Comparison of ENCODE assay signal across 14 cellular contexts in genomic region chr10:102785818-102786217, GRCh38. TPM values are rescaled to one million over a fixed set of nuclear protein-coding genes. Genes with fewer than 3 reads are reported as not detected.
DNase-seq lines count a peak whose midpoint lies in the region; ATAC-seq and TF ChIP-seq lines count a peak whose summit lies in the region.
"Had no signal": no experiment of that assay in that cellular context is flagged by ENCODE, and none has a peak within 500 bp of the region (broad histone marks: within the 10 kb centered on the region; RNA-seq: fewer than 3 reads in every experiment).

No MANE protein-coding gene starts in this region.

- DNase-seq in activated T-cell treated with anti-CD3 and anti-CD28 coated beads, Interleukin-2, amount 50 U/mL, for 72 hours = no peak
- no peak for DNase-seq in activated T-cell treated with anti-CD3 and anti-CD28 coated beads, Interleukin-2, amount 50 U/mL, for 1 hour
- DNase-seq in esophagus squamous epithelium (lab: John Stamatoyannopoulos, UW) (no peak), uterus (no peak), glomerular visceral epithelial cell (ENCODE audit: extremely low spot score) (no peak), posterior vena cava (ENCODE audit: low spot score) (no peak)
- no peak for DNase-seq in stimulated activated naive CD8-positive, alpha-beta T cell treated with anti-CD3 and anti-CD28 coated beads, Interleukin-15, amount 100 ng/mL, for 72 hours
- DNase-seq: 8988T; NCI-H146; OCI-M1; stimulated activated CD4-positive, alpha-beta T cell treated with anti-CD3 and anti-CD28 coated beads, Interleukin-2, amount 100 ng/mL, for 24 hours; testis had no signal

- H3K4me1 ChIP-seq in esophagus squamous epithelium = peaks cover 28 to 84% (median 60%) of the 10 kb centered on the region in 3 donors
- peaks cover 17 to 27% of the 10 kb centered on the region in 2 donors for H3K4me1 ChIP-seq in uterus

- H3K4me3 Mint-ChIP-seq in activated T-cell treated with anti-CD3 and anti-CD28 coated beads, Interleukin-2, amount 50 U/mL, for 72 hours = no peak overlapping the region
- H3K4me3 Mint-ChIP-seq in nephron = peak overlapping the region in 2 of 3 experiments; percentile 20 to 26
- no peak overlapping the region for H3K4me3 Mint-ChIP-seq in stimulated activated naive CD8-positive, alpha-beta T cell treated with anti-CD3 and anti-CD28 coated beads, Interleukin-15, amount 100 ng/mL, for 72 hours
- H3K4me3 Mint-ChIP-seq: brain had no signal

- H3K27me3 ChIP-seq in esophagus squamous epithelium (no peaks in the 10 kb centered on the region), uterus (no peaks in the 10 kb centered on the region)
- H3K27me3 ChIP-seq: testis had no signal

- H3K36me3 ChIP-seq in esophagus squamous epithelium (peaks cover 0 to 4% (median 0%) of the 10 kb centered on the region in 3 donors), uterus (no peaks in the 10 kb centered on the region)

- no peak for TF ChIP-seq CTCF in esophagus squamous epithelium (IDR thresholded peaks at IDR 0.05)
- no peak for TF ChIP-seq CTCF in nephron (IDR thresholded peaks at IDR 0.05; ENCODE audit: unreplicated experiment in 3 of 3)
- no peak for TF ChIP-seq CTCF in uterus (IDR thresholded peaks at IDR 0.05)

- H3K9me3 Mint-ChIP-seq in activated T-cell treated with anti-CD3 and anti-CD28 coated beads, Interleukin-2, amount 50 U/mL, for 72 hours = no peaks in the 10 kb centered on the region
- peaks cover 4% of the 10 kb centered on the region for H3K9me3 Mint-ChIP-seq in nephron
- H3K9me3 Mint-ChIP-seq in stimulated activated naive CD8-positive, alpha-beta T cell treated with anti-CD3 and anti-CD28 coated beads, Interleukin-15, amount 100 ng/mL, for 72 hours = peaks cover 0 to 6% of the 10 kb centered on the region in 2 donors

- H3K4me3 ChIP-seq in esophagus squamous epithelium (peak overlapping the region in 1 of 4 donors; percentile 6), uterus (no peak overlapping the region)
- H3K4me3 ChIP-seq: testis had no signal

- no peaks in the 10 kb centered on the region for H3K9me3 ChIP-seq in esophagus squamous epithelium
- H3K9me3 ChIP-seq in uterus = no peaks in the 10 kb centered on the region
- H3K9me3 ChIP-seq: testis had no signal

- no peak for TF ChIP-seq POLR2A in esophagus squamous epithelium (IDR thresholded peaks at IDR 0.05)
- no peak for TF ChIP-seq POLR2A in uterus (IDR thresholded peaks at IDR 0.05)

- intact Hi-C loops in esophagus squamous epithelium (cut with DNase I) = no loop called here
- intact Hi-C loops in uterus (cut with DNase I; ENCODE audit: low total_unique reads) = no loop called here
- intact Hi-C loops in posterior vena cava (cut with DNase I) = no loop called here

- no peak for ATAC-seq in activated T-cell treated with anti-CD3 and anti-CD28 coated beads, Interleukin-2, amount 50 U/mL, for 72 hours (replicated peaks in 1 of 2)
- ATAC-seq in stimulated activated naive CD8-positive, alpha-beta T cell treated with anti-CD3 and anti-CD28 coated beads, Interleukin-15, amount 100 ng/mL, for 72 hours = no peak

- H3K27ac Mint-ChIP-seq in activated T-cell treated with anti-CD3 and anti-CD28 coated beads, Interleukin-2, amount 50 U/mL, for 72 hours = peak overlapping the region; percentile 92
- H3K27ac Mint-ChIP-seq in nephron = peak overlapping the region; percentile 41 to 91 (median 77)
- no peak overlapping the region for H3K27ac Mint-ChIP-seq in stimulated activated naive CD8-positive, alpha-beta T cell treated with anti-CD3 and anti-CD28 coated beads, Interleukin-15, amount 100 ng/mL, for 72 hours

- WGBS in esophagus squamous epithelium, 2 donors = 30 to 55% methylated on average over 2 of the region's 2 CpGs

- H3K27ac ChIP-seq in esophagus squamous epithelium (peak overlapping the region in 3 of 4 donors; percentile 46 to 89 (median 80)), uterus (peak overlapping the region; percentile 52 to 74)

- peaks cover 0 to 3% of the 10 kb centered on the region in 2 donors for H3K36me3 Mint-ChIP-seq in activated T-cell treated with anti-CD3 and anti-CD28 coated beads, Interleukin-2, amount 50 U/mL, for 72 hours (ENCODE audit: insufficient read depth in 2 of 2)
- H3K36me3 Mint-ChIP-seq in nephron (ENCODE audit: low read depth) = peaks cover 27% of the 10 kb centered on the region

- H3K4me1 Mint-ChIP-seq in activated T-cell treated with anti-CD3 and anti-CD28 coated beads, Interleukin-2, amount 50 U/mL, for 72 hours (ENCODE audit: low read depth) = peaks cover 29% of the 10 kb centered on the region
- peaks cover 62% of the 10 kb centered on the region for H3K4me1 Mint-ChIP-seq in nephron
- H3K4me1 Mint-ChIP-seq in stimulated activated naive CD8-positive, alpha-beta T cell treated with anti-CD3 and anti-CD28 coated beads, Interleukin-15, amount 100 ng/mL, for 72 hours = peaks cover 56% of the 10 kb centered on the region

- no peaks in the 10 kb centered on the region for H3K27me3 Mint-ChIP-seq in activated T-cell treated with anti-CD3 and anti-CD28 coated beads, Interleukin-2, amount 50 U/mL, for 72 hours (ENCODE audit: low read depth)
- H3K27me3 Mint-ChIP-seq in nephron (ENCODE audit: low read depth) = no peaks in the 10 kb centered on the region
- H3K27me3 Mint-ChIP-seq in stimulated activated naive CD8-positive, alpha-beta T cell treated with anti-CD3 and anti-CD28 coated beads, Interleukin-15, amount 100 ng/mL, for 72 hours = no peaks in the 10 kb centered on the region
- H3K27me3 Mint-ChIP-seq: brain had no signal

RNA-seq across cellular contexts. Expression of gene WBP1L, which starts 42.1 kb away (rescaled TPM):
- 10 to 100 TPM; 19.6 to 20.1 TPM for total RNA-seq in activated T-cell treated with anti-CD3 and anti-CD28 coated beads, Interleukin-2, amount 50 U/mL, for 72 hours
- total RNA-seq in esophagus squamous epithelium (10 to 100 TPM; 40.6 to 61.4 (median 49.1) TPM), uterus (10 to 100 TPM; 27.4 to 79.2 (median 55.3) TPM), posterior vena cava (10 to 100 TPM; 61.4 to 62.7 TPM)

RNA-seq across cellular contexts. Expression of gene CYP17A1, which starts 51.4 kb away (rescaled TPM):
- total RNA-seq in activated T-cell treated with anti-CD3 and anti-CD28 coated beads, Interleukin-2, amount 50 U/mL, for 72 hours = not detected
- total RNA-seq in esophagus squamous epithelium = not detected
- 1 to 10 TPM in 2 of 4 donors, under 1 TPM in 1, not detected in 1; 0.83 to 3.6 (median 1.6) TPM for total RNA-seq in uterus
- 1 to 10 TPM in 1 of 2 donors, not detected in 1; 1.6 TPM for total RNA-seq in posterior vena cava

Comparison
In these comparisons a context has a peak if more than half of its experiments do, and no peak if none do; other contexts are left out.
1. H3K27ac Mint-ChIP-seq: peak in activated T-cell treated with anti-CD3 and anti-CD28 coated beads, Interleukin-2, amount 50 U/mL, for 72 hours (single experiment) and nephron (3 of 3); none in stimulated activated naive CD8-positive, alpha-beta T cell treated with anti-CD3 and anti-CD28 coated beads, Interleukin-15, amount 100 ng/mL, for 72 hours (0 of 2).
2. H3K4me3 Mint-ChIP-seq: peak in nephron (2 of 3); none in activated T-cell treated with anti-CD3 and anti-CD28 coated beads, Interleukin-2, amount 50 U/mL, for 72 hours (0 of 2) and stimulated activated naive CD8-positive, alpha-beta T cell treated with anti-CD3 and anti-CD28 coated beads, Interleukin-15, amount 100 ng/mL, for 72 hours (0 of 2).